ENCODE assay signal across 8 cellular contexts in genomic region chr16:79601092-79601977, GRCh38. TPM values are rescaled to one million over a fixed set of nuclear protein-coding genes. Genes with fewer than 3 reads are reported as not detected.
DNase-seq lines count a peak whose midpoint lies in the region; ATAC-seq, FAIRE-seq and TF ChIP-seq lines count a peak whose summit lies in the region.

No MANE protein-coding gene starts in this region.

- no peaks in the 10 kb centered on the region for H3K79me2 ChIP-seq in HepG2 (ENCODE audit: insufficient read depth, low read length)

- peak in 1 of 2 experiments; percentile 71; a peak in 2 of 4 replicates for TF ChIP-seq EP300 in HepG2 (IDR thresholded peaks at IDR 0.05; ENCODE audit: low read depth in 2 of 2, low read length in 2 of 2)
- TF ChIP-seq EP300 in HepG2 (CRISPR knock-in tag; IDR thresholded peaks at IDR 0.05; ENCODE audit: borderline replicate concordance), result peak; percentile 58; the same call in 1 of the 2 replicates

- H3K27me3 ChIP-seq in colonic mucosa, result peaks cover 4% of the 10 kb centered on the region
- H3K27me3 ChIP-seq in HepG2 (ENCODE audit: control insufficient read depth in 1 of 2, insufficient read depth in 2 of 2, low read length in 2 of 2), result peaks cover 9 to 29% of the 10 kb centered on the region in 2 experiments

- H3K27ac Mint-ChIP-seq in stimulated activated memory B cell treated with anti-CD40 and anti-IgM and Interleukin-4, amounts not matched to agents 10 μg/mL and 1 μg/mL and 100 μg/mL, for 72 hours, result no peak overlapping the region

- FAIRE-seq in HepG2 (lab: Jason Lieb, UNC) (peak; percentile 78), HTR-8/SVneo (lab: Jason Lieb, UNC) (no peak)

- CTCF ChIA-PET in HepG2 (lab: Yijun Ruan, JAX; ENCODE audit: low intra/inter-chr PET ratio, low total read pairs), result interaction anchor here (1.5 kb wide), 1 partner anchor 676 kb away, joined by 9 read pairs; no protein-coding TSS in a partner anchor

- no peaks in the 10 kb centered on the region for H3K4me1 ChIP-seq in colonic mucosa
- H3K4me1 ChIP-seq in HepG2 (ENCODE audit: insufficient read depth, low read length), result peaks cover 28% of the 10 kb centered on the region

- intact Hi-C loops in colonic mucosa (cut with DNase I) (loop anchor here (10.0 kb wide), 3 partner anchors 173 to 1097 kb away; no protein-coding TSS in a partner anchor), HepG2 (cut with micrococcal nuclease; ENCODE audit: unreplicated experiment) (loop anchor here (2.0 to 10.0 kb wide), 4 partner anchors 171 to 1097 kb away; no protein-coding TSS in a partner anchor)

- DNase-seq in DMS153 treated with DMSO at 0.1 percent for 48 hours (lab: John Stamatoyannopoulos, UW; ENCODE audit: unreplicated experiment) (peak; percentile 46), DMS153 (lab: John Stamatoyannopoulos, UW) (no peak), colonic mucosa (peak; percentile 65), HepG2 (ENCODE audit: low spot score) (peak; percentile 72), NCI-H1436 treated with DMSO at 0.1 percent for 48 hours (lab: John Stamatoyannopoulos, UW) (no peak), HTR-8/SVneo (ENCODE audit: insufficient read length, low spot score) (no peak)

- no peak for TF ChIP-seq CTCF in colonic mucosa (IDR thresholded peaks at IDR 0.05)
- no peak for TF ChIP-seq CTCF in HepG2 (CRISPR knock-in tag; IDR thresholded peaks at IDR 0.05)

- H3K27me3 Mint-ChIP-seq in stimulated activated memory B cell treated with anti-CD40 and anti-IgM and Interleukin-4, amounts not matched to agents 10 μg/mL and 1 μg/mL and 100 μg/mL, for 72 hours, result peaks cover 91% of the 10 kb centered on the region

- POLR2A ChIA-PET in HepG2 (lab: Yijun Ruan, JAX), result no interaction called here

- peak in 1 of 2 experiments; percentile 46; a peak in 1 of 4 replicates for TF ChIP-seq POLR2A in HepG2 (IDR thresholded peaks at IDR 0.05; ENCODE audit: insufficient read depth in 1 of 2, low read depth in 2 of 2, low read length in 2 of 2)

- H3K4me3 ChIP-seq in colonic mucosa, result peak overlapping the region; percentile 66
- H3K4me3 ChIP-seq in HepG2 (replicated peaks in 1 of 3; ENCODE audit: insufficient read depth in 1 of 3, low read depth in 2 of 3, low read length in 3 of 3), result peak overlapping the region; percentile 44 to 67 (median 50)

- in situ Hi-C loops in HepG2 (cut with HindIII; ENCODE audit: extremely low pct_ligation_motif_present, low pct_unique_long_range_greater_than_20kb), result loop anchor here (10.0 to 25.0 kb wide), 3 partner anchors 677 to 1364 kb away; no protein-coding TSS in a partner anchor

- H3K27ac ChIP-seq in colonic mucosa, result peak overlapping the region; percentile 79
- H3K27ac ChIP-seq in HepG2 (ENCODE audit: extremely low read length, insufficient read depth, low read length), result no peak overlapping the region

- WGBS in HepG2 (ENCODE audit: low lambda C conversion rate), result 1% methylated on average over 51 of the region's 51 CpGs

- no peaks in the 10 kb centered on the region for H3K9me3 Mint-ChIP-seq in stimulated activated memory B cell treated with anti-CD40 and anti-IgM and Interleukin-4, amounts not matched to agents 10 μg/mL and 1 μg/mL and 100 μg/mL, for 72 hours

- peak overlapping the region; percentile 72 for H3K4me2 ChIP-seq in HepG2 (ENCODE audit: low read depth, low read length)

- H3K36me3 ChIP-seq in colonic mucosa, result no peaks in the 10 kb centered on the region
- H3K36me3 ChIP-seq in HepG2 (replicated peaks in 1 of 2; ENCODE audit: control insufficient read depth in 1 of 2, insufficient read depth in 2 of 2, low read length in 2 of 2), result no peaks in the 10 kb centered on the region

- peak overlapping the region; percentile 67 to 86 for H3K9ac ChIP-seq in colonic mucosa (ENCODE audit: low read depth in 2 of 2, low read length in 2 of 2)
- H3K9ac ChIP-seq in HepG2 (ENCODE audit: insufficient read depth, low read depth, low read length), result no peak overlapping the region

- H2AFZ ChIP-seq in HepG2 (ENCODE audit: low read length), result no peak overlapping the region

- no peaks in the 10 kb centered on the region for H3K9me3 ChIP-seq in colonic mucosa
- no peaks in the 10 kb centered on the region for H3K9me3 ChIP-seq in HepG2 (ENCODE audit: low read length)

- ATAC-seq in SK-N-SH treated with all-trans-retinoic acid at 6 μM for 48 hours (peak; percentile 73), HepG2 (peak; percentile 88)
- ATAC-seq in stimulated activated memory B cell treated with anti-CD40 and anti-IgM and Interleukin-4, amounts not matched to agents 10 μg/mL and 1 μg/mL and 100 μg/mL, for 72 hours, result peak; percentile 3

- no TSS peak for BruUV-seq in HepG2 (replicated peaks; lab: Mats Ljungman, UMichigan)

- no peaks in the 10 kb centered on the region for H4K20me1 ChIP-seq in HepG2 (ENCODE audit: insufficient read depth, low read length)

- H3K4me1 Mint-ChIP-seq in stimulated activated memory B cell treated with anti-CD40 and anti-IgM and Interleukin-4, amounts not matched to agents 10 μg/mL and 1 μg/mL and 100 μg/mL, for 72 hours, result peaks cover 34% of the 10 kb centered on the region

- H3K36me3 Mint-ChIP-seq in stimulated activated memory B cell treated with anti-CD40 and anti-IgM and Interleukin-4, amounts not matched to agents 10 μg/mL and 1 μg/mL and 100 μg/mL, for 72 hours, result no peaks in the 10 kb centered on the region

- TF ChIP-seq RAD21 in HepG2 (CRISPR knock-in tag; IDR thresholded peaks at IDR 0.05), result no peak

- peak overlapping the region; percentile 16 for H3K4me3 Mint-ChIP-seq in stimulated activated memory B cell treated with anti-CD40 and anti-IgM and Interleukin-4, amounts not matched to agents 10 μg/mL and 1 μg/mL and 100 μg/mL, for 72 hours

TF ChIP-seq in SK-N-SH treated with all-trans-retinoic acid at 6 μM for 48 hours, 23 proteins besides CTCF, POLR2A, EP300 and RAD21 (continues in another document):
- TF ChIP-seq GLIS3 (CRISPR knock-in tag; IDR thresholded peaks at IDR 0.05) (no peak), BACH2 (CRISPR knock-in tag; IDR thresholded peaks at IDR 0.05; ENCODE audit: borderline replicate concordance) (no peak), OSR1 (CRISPR knock-in tag; IDR thresholded peaks at IDR 0.05) (no peak), ARNTL (CRISPR knock-in tag; IDR thresholded peaks at IDR 0.05; ENCODE audit: borderline replicate concordance, low read depth) (no peak), ZNF8 (CRISPR knock-in tag; IDR thresholded peaks at IDR 0.05) (no peak), ESRRG (CRISPR knock-in tag; IDR thresholded peaks at IDR 0.05) (no peak), TCF4 (CRISPR knock-in tag; IDR thresholded peaks at IDR 0.05; ENCODE audit: borderline replicate concordance) (no peak), CSDC2 (CRISPR knock-in tag; IDR thresholded peaks at IDR 0.05) (no peak), ZNF70 (CRISPR knock-in tag; IDR thresholded peaks at IDR 0.05) (no peak)

TF ChIP-seq in HepG2, 621 proteins besides CTCF, POLR2A, EP300 and RAD21 (continues in another document):
- TF ChIP-seq TCF7 (IDR thresholded peaks at IDR 0.05; ENCODE audit: low read depth), result 0 out of 2 replicates have a peak, but pooled peaks have one; percentile 32
- TF ChIP-seq PAXIP1 (CRISPR knock-in tag; conservative IDR thresholded peaks at IDR 0.05), result peak; percentile 83
- no peak for TF ChIP-seq MAFG (CRISPR knock-in tag; IDR thresholded peaks at IDR 0.05)
- TF ChIP-seq ZMYM3 (CRISPR knock-in tag; IDR thresholded peaks at IDR 0.05), result peak; percentile 73

RNA-seq across cellular contexts. Expression of gene MAF, which starts 0.8 kb away (rescaled TPM):
- total RNA-seq in colonic mucosa (10 to 100 TPM; 12.3 to 21.1 TPM), HepG2 (2016; rRNA removed; fragmentation: Illumina TruSeq; extraction: Trizol) (0.10 and 0.31 TPM in 2 replicates)
- total RNA-seq in HepG2 (2016; cell fraction: cytosol; rRNA removed; fragmentation: Illumina TruSeq; extraction: Trizol; ENCODE audit: low read depth), result under 0.01 and 0.10 TPM in 2 replicates
- 0.15 and 0.30 TPM in 2 replicates for total RNA-seq in HepG2 (2016; cell fraction: insoluble cytoplasmic fraction; rRNA removed; fragmentation: Illumina TruSeq; extraction: Trizol)
- total RNA-seq in HepG2 (2016; cell fraction: membrane; rRNA removed; fragmentation: Illumina TruSeq; extraction: Trizol), result 0.06 and 0.14 TPM in 2 replicates
- 0.47 and 0.65 TPM in 2 replicates for total RNA-seq in HepG2 (2016; cell fraction: nucleus; rRNA removed; fragmentation: Illumina TruSeq; extraction: Trizol)
- polyA plus RNA-seq in HepG2 (2011; rRNA removed), result 0.07 and 0.13 TPM in 2 replicates
- 0.01 and 0.09 TPM in 2 replicates for polyA plus RNA-seq in HepG2 (2011; cell fraction: cytosol; rRNA removed)
- 0.18 and 0.31 TPM in 2 replicates for polyA plus RNA-seq in HepG2 (2011; cell fraction: nucleus; rRNA removed)
- polyA plus RNA-seq in HepG2 (2012), result 0.03 and 0.04 TPM in 2 replicates
- polyA plus RNA-seq in HepG2 (2016; cell fraction: cytosol; fragmentation: Illumina TruSeq; extraction: Trizol; ENCODE audit: low read depth), result not detected in 2 replicates
- 0.25 and 0.30 TPM in 2 replicates for polyA plus RNA-seq in HepG2 (2016; cell fraction: insoluble cytoplasmic fraction; fragmentation: Illumina TruSeq; extraction: Trizol; ENCODE audit: low read depth)
- 0.08 and 0.10 TPM in 2 replicates for polyA plus RNA-seq in HepG2 (2016; cell fraction: membrane; fragmentation: Illumina TruSeq; extraction: Trizol; ENCODE audit: low read depth)
- polyA plus RNA-seq in HepG2 (2016; cell fraction: nucleus; fragmentation: Illumina TruSeq; extraction: Trizol; ENCODE audit: insufficient read depth, low read depth), result 0.51 and 0.52 TPM in 2 replicates
- polyA minus RNA-seq in HepG2 (2011; rRNA and poly(A)+ RNA removed; ENCODE audit: low replicate concordance), result 0.12 TPM in 1 of 2 replicates, not detected in the other
- 0.20 and 0.35 TPM in 2 replicates for polyA minus RNA-seq in HepG2 (2011; cell fraction: cytosol; rRNA and poly(A)+ RNA removed)
- polyA minus RNA-seq in HepG2 (2011; cell fraction: nucleus; rRNA and poly(A)+ RNA removed), result 0.25 and 0.26 TPM in 2 replicates

Comparison
In these comparisons a context has a peak if more than half of its experiments do, and no peak if none do; other contexts are left out.
1. DNase-seq: peak in DMS153 treated with DMSO at 0.1 percent for 48 hours (single experiment), colonic mucosa (single experiment) and HepG2 (single experiment); none in DMS153 (single experiment), NCI-H1436 treated with DMSO at 0.1 percent for 48 hours (single experiment) and HTR-8/SVneo (single experiment).
2. ATAC-seq: peak in every context shown above with its lines; median percentile 88 in HepG2; 73 in SK-N-SH treated with all-trans-retinoic acid at 6 μM for 48 hours; 3 in stimulated activated memory B cell treated with anti-CD40 and anti-IgM and Interleukin-4, amounts not matched to agents 10 μg/mL and 1 μg/mL and 100 μg/mL, for 72 hours.
3. RNA of gene MAF, which starts 0.8 kb away (total RNA-seq): 12.3 to 21.1 TPM in colonic mucosa; under 0.01 to 0.65 TPM in HepG2; every median in the first group is over 4 times any median in the second.